ENCODE assay signal across 14 cellular contexts in the genomic region with DNA sequence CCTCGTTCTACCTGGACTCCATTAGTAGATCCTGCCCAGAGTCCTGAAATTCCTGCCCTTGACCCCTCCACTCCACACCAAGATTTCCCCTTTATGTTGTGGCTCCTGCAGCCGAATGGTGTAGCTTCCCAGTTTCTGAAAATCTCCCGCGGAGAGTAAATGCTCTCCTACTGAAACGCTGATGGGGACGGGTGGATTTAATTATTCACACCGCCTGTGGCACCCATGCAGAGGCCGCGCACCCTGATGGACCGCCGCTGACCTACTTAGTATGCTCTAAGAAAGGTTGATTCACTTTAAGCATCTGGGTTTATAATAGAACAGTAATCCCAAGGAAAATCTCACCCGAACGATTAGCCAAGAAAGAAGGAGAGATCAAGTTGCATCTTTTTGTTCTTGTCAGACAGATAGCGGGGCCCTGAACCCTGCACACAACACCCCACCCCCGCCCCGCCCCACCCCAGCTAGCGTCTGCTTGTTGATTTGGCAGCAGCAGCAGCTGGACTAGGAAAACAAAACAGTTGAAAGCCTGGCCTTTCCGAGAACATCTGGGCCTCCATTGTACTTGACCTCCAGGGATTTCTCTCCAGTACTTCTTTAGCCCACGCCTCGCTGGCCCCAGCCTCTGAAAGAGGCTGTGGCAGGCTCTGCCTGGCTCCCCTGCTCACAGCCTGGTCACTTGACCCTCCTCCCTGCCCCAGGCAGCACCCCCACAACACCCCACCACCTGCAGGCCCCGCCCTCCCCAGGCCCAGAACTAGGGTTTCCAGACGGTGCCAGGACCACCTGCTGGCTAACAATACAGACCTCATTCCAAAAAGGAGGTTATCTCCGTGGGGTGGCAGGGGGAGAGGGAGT. TPM values are rescaled to one million over a fixed set of nuclear protein-coding genes. Genes with fewer than 3 reads are reported as not detected.
A peak's percentile ranks its signal among the peaks of the same experiment; 100 is the strongest.
DNase-seq lines count a peak whose midpoint lies in the region; ATAC-seq lines count a peak whose summit lies in the region.
"Had no signal": no experiment of that assay in that cellular context is flagged by ENCODE, and none has a peak within 500 bp of the region (broad histone marks: within the 10 kb centered on the region; RNA-seq: fewer than 3 reads in every experiment).

No MANE protein-coding gene starts in this region.

- peaks cover 2% of the 10 kb centered on the region for H3K36me3 Mint-ChIP-seq in T-helper 17 cell (ENCODE audit: low read depth)
- H3K36me3 Mint-ChIP-seq: mesothelial cell of epicardium had no signal

- peaks cover 36% of the 10 kb centered on the region for H3K27me3 Mint-ChIP-seq in T-helper 17 cell

- no peaks in the 10 kb centered on the region for H3K4me1 Mint-ChIP-seq in T-helper 17 cell

- H3K27ac Mint-ChIP-seq in T-helper 17 cell: no peak overlapping the region
- H3K27ac Mint-ChIP-seq: mesothelial cell of epicardium had no signal

- no peaks in the 10 kb centered on the region for H3K9me3 ChIP-seq in T-helper 17 cell (ENCODE audit: control insufficient read depth, low read length, poor library complexity, severe bottlenecking)
- H3K9me3 ChIP-seq: ascending aorta, Peyer's patch, thoracic aorta had no signal

- no peak for ATAC-seq in T-helper 17 cell

- DNase-seq in NCI-H1092 (lab: John Stamatoyannopoulos, UW): peak; percentile 29
- DNase-seq in hypothalamus (lab: John Stamatoyannopoulos, UW): peak in 26 of 51 donors; percentile 23 to 77 (median 49)
- peak in 38 of 49 donors; percentile 22 to 89 (median 54) for DNase-seq in substantia nigra (lab: John Stamatoyannopoulos, UW)
- no peak for DNase-seq in T-helper 17 cell
- no peak for DNase-seq in A172 (ENCODE audit: low spot score)
- DNase-seq in stimulated activated naive CD4-positive, alpha-beta T cell (lab: John Stamatoyannopoulos, UW): no peak
- DNase-seq: activated CD4-positive, alpha-beta T cell treated with anti-CD3 and anti-CD28 coated beads, Interleukin-2, amount 50 U/mL, for 1 hour; effector CD8-positive, alpha-beta T cell; Peyer's patch had no signal

- no peak overlapping the region for H3K4me3 Mint-ChIP-seq in T-helper 17 cell
- H3K4me3 Mint-ChIP-seq: mesothelial cell of epicardium had no signal

- peak overlapping the region; percentile 96 for H3K27ac ChIP-seq in angular gyrus (ENCODE audit: low read depth, low read length)
- H3K27ac ChIP-seq in substantia nigra (ENCODE audit: low read depth, low read length, poor library complexity, severe bottlenecking): peak overlapping the region; percentile 95
- H3K27ac ChIP-seq: ascending aorta, Peyer's patch, thoracic aorta had no signal

RNA-seq across cellular contexts. Expression of gene DPYSL5, which starts 53.6 kb away (rescaled TPM):
- not detected for total RNA-seq in T-helper 17 cell
- total RNA-seq in A172 (2014; rRNA removed; shearing (Covaris generic)): 8.4 and 9.1 TPM in 2 replicates
- total RNA-seq: ascending aorta; T-helper 2 cell treated with Interferon-gamma antibody and Interleukin-4, amounts not matched to agents 100 ng/mL and 5 ng/mL, for 36 hours; thoracic aorta had no signal

Comparison
In these comparisons a context has a peak if more than half of its experiments do, and no peak if none do; other contexts are left out.
1. DNase-seq: peak in NCI-H1092 (single experiment), hypothalamus (26 of 51) and substantia nigra (38 of 49); none in T-helper 17 cell (0 of 3), A172 (single experiment) and stimulated activated naive CD4-positive, alpha-beta T cell (0 of 6).